24 cellular contexts compared by ENCODE assay signal in genomic region chr16:81710596-81710995, GRCh38.
DNase-seq lines count a peak whose midpoint lies in the region; ATAC-seq and TF ChIP-seq lines count a peak whose summit lies in the region.
"Had no signal": no experiment of that assay in that cellular context is flagged by ENCODE, and none has a peak within 500 bp of the region (broad histone marks: within the 10 kb centered on the region; RNA-seq: fewer than 3 reads in every experiment).

No MANE protein-coding gene starts in this region.

- H2AFZ ChIP-seq in GM23338 = no peak overlapping the region
- H2AFZ ChIP-seq in OCI-LY1 (ENCODE audit: low read length) = no peak overlapping the region
- H2AFZ ChIP-seq in SK-N-SH (ENCODE audit: low read depth) = no peak overlapping the region

- DNase-seq in GM23338 (ENCODE audit: low spot score) = peak; percentile 53
- DNase-seq in glutamatergic neuron = no peak
- DNase-seq in activated CD4-positive, alpha-beta T cell treated with anti-CD3 and anti-CD28 coated beads, Interleukin-2, amount 50 U/mL, for 4 hours = no peak
- DNase-seq in COLO829 (ENCODE audit: low spot score) = no peak
- DNase-seq in SK-N-SH = no peak
- DNase-seq: activated B cell treated with CpG ODN at 0.5 μM for 24 hours; activated CD4-positive, alpha-beta memory T cell treated with anti-CD3 and anti-CD28 coated beads, Interleukin-2, amount 10 ng/mL, durations not matched to agents 7 days and 5 days; activated gamma-delta T cell; activated T-cell treated with anti-CD3 and anti-CD28 coated beads for 4 hours; CD8-positive, alpha-beta T cell; colonic mucosa; DMS53; left cardiac atrium; NCI-H1092; NCI-H2029 treated with DMSO at 0.1 percent for 48 hours; NCI-H446; T-helper 9 cell had no signal

- H3K27ac ChIP-seq in GM23338 (ENCODE audit: low read depth) = peak overlapping the region; percentile 45; the same call in 1 of the 2 replicates
- peak overlapping the region; percentile 93 for H3K27ac ChIP-seq in OCI-LY1 (ENCODE audit: low read depth, low read length, poor library complexity, severe bottlenecking)
- H3K27ac ChIP-seq in skin epidermis = peak overlapping the region in 15 of 21 experiments; percentile 3 to 77 (median 49)
- H3K27ac ChIP-seq in SK-N-SH (ENCODE audit: low read depth in 2 of 2, low read length in 1 of 2) = no peak overlapping the region
- H3K27ac ChIP-seq: suprapubic skin had no signal

- peak overlapping the region; percentile 37; the same call in 1 of the 2 replicates for H3K9ac ChIP-seq in OCI-LY1 (ENCODE audit: low read length)
- no peak overlapping the region for H3K9ac ChIP-seq in SK-N-SH

- H3K36me3 ChIP-seq in GM23338 (ENCODE audit: insufficient read depth) = no peaks in the 10 kb centered on the region
- peaks cover 30% of the 10 kb centered on the region; the same call in 1 of the 2 replicates for H3K36me3 ChIP-seq in OCI-LY1 (ENCODE audit: insufficient read depth, low read length)
- peaks cover 0 to 13% of the 10 kb centered on the region in 2 experiments for H3K36me3 ChIP-seq in SK-N-SH (replicated peaks in 1 of 2; ENCODE audit: control insufficient read depth in 1 of 2, insufficient read depth in 2 of 2, low read length in 1 of 2)
- H3K36me3 ChIP-seq: colonic mucosa had no signal

- POLR2A ChIA-PET in SK-N-SH (lab: Yijun Ruan, JAX) = no interaction called here

- H3K9me3 ChIP-seq in OCI-LY1 (ENCODE audit: low read length) (no peaks in the 10 kb centered on the region), SK-N-SH (no peaks in the 10 kb centered on the region)
- H3K9me3 ChIP-seq: colonic mucosa, suprapubic skin had no signal

- H3K4me1 Mint-ChIP-seq in GM23338 (peaks cover 44% of the 10 kb centered on the region), glutamatergic neuron (ENCODE audit: low read depth, unreplicated experiment) (peaks cover 22% of the 10 kb centered on the region)

- TF ChIP-seq CTCF in GM23338 (conservative IDR thresholded peaks at IDR 0.05; ENCODE audit: low read depth in 2 of 2) = no peak
- no peak for TF ChIP-seq CTCF in OCI-LY1 (IDR thresholded peaks at IDR 0.05; ENCODE audit: low read length)
- TF ChIP-seq CTCF in glutamatergic neuron (IDR thresholded peaks at IDR 0.05; ENCODE audit: partially characterized antibody, unreplicated experiment) = no peak
- TF ChIP-seq CTCF in SK-N-SH (IDR thresholded peaks at IDR 0.05) = no peak

- peaks cover 29% of the 10 kb centered on the region for H3K4me1 ChIP-seq in GM23338 (ENCODE audit: insufficient read depth)
- peaks cover 44% of the 10 kb centered on the region for H3K4me1 ChIP-seq in OCI-LY1 (ENCODE audit: insufficient read depth, low read length, severe bottlenecking)
- peaks cover 0 to 18% of the 10 kb centered on the region in 2 experiments; a peak in 3 of 4 replicates for H3K4me1 ChIP-seq in SK-N-SH (ENCODE audit: control insufficient read depth in 1 of 2, insufficient read depth in 2 of 2, low read depth in 1 of 2, low read length in 1 of 2)

- no peaks in the 10 kb centered on the region for H3K9me3 Mint-ChIP-seq in GM23338
- peaks cover 14% of the 10 kb centered on the region for H3K9me3 Mint-ChIP-seq in glutamatergic neuron (ENCODE audit: unreplicated experiment)
- H3K9me3 Mint-ChIP-seq: activated B cell treated with CpG ODN at 0.5 μM for 24 hours; activated CD4-positive, alpha-beta memory T cell treated with anti-CD3 and anti-CD28 coated beads, Interleukin-2, amount 10 ng/mL, durations not matched to agents 7 days and 5 days; CD8-positive, alpha-beta T cell; mesothelial cell of epicardium; nephron had no signal

- WGBS in SK-N-SH (ENCODE audit: low lambda C conversion rate) = 87% methylated on average over 12 of the region's 12 CpGs

- H3K27me3 ChIP-seq in GM23338 (ENCODE audit: insufficient read depth) = no peaks in the 10 kb centered on the region
- H3K27me3 ChIP-seq in OCI-LY1 (ENCODE audit: insufficient read depth, low read length) = no peaks in the 10 kb centered on the region
- H3K27me3 ChIP-seq in SK-N-SH (ENCODE audit: insufficient read depth) = no peaks in the 10 kb centered on the region
- H3K27me3 ChIP-seq: colonic mucosa, suprapubic skin had no signal

- no peaks in the 10 kb centered on the region for H3K9me2 ChIP-seq in GM23338 (ENCODE audit: insufficient read depth)
- H3K9me2 ChIP-seq in OCI-LY1 (ENCODE audit: low read depth, low read length) = no peaks in the 10 kb centered on the region
- no peaks in the 10 kb centered on the region for H3K9me2 ChIP-seq in SK-N-SH

- no peak for TF ChIP-seq RAD21 in SK-N-SH (IDR thresholded peaks at IDR 0.05; ENCODE audit: low read length)

- no peak for TF ChIP-seq EP300 in SK-N-SH (IDR thresholded peaks at IDR 0.05; ENCODE audit: borderline replicate concordance in 1 of 2, low read depth in 1 of 2, low read length in 1 of 2)

- CTCF ChIA-PET in SK-N-SH (lab: Yijun Ruan, JAX) = interaction anchor here (1.6 kb wide), 1 partner anchor 19 kb away, joined by 4 read pairs; no protein-coding TSS in a partner anchor

- H3F3A ChIP-seq in GM23338 (replicated peaks; ENCODE audit: low read depth) = peaks cover 9% of the 10 kb centered on the region; the same call in 1 of the 2 replicates
- H3F3A ChIP-seq in OCI-LY1 (ENCODE audit: insufficient read depth, low read length) = no peaks in the 10 kb centered on the region; the same call in 1 of the 2 replicates
- peaks cover 5% of the 10 kb centered on the region for H3F3A ChIP-seq in SK-N-SH (replicated peaks; ENCODE audit: insufficient read depth)

- H3K27ac Mint-ChIP-seq in GM23338 = peak overlapping the region; percentile 84; the same call in 1 of the 2 replicates
- peak overlapping the region; percentile 48 for H3K27ac Mint-ChIP-seq in glutamatergic neuron (ENCODE audit: unreplicated experiment)
- H3K27ac Mint-ChIP-seq: activated B cell treated with CpG ODN at 0.5 μM for 24 hours; CD8-positive, alpha-beta T cell; mesothelial cell of epicardium had no signal

- H3K4me2 ChIP-seq in GM23338 (peak overlapping the region; percentile 38; the same call in 1 of the 2 replicates), OCI-LY1 (ENCODE audit: low read length) (peak overlapping the region; percentile 10; the same call in 1 of the 2 replicates), SK-N-SH (no peak overlapping the region)

- H3K36me3 Mint-ChIP-seq in GM23338 (ENCODE audit: low read depth) (peaks cover 21% of the 10 kb centered on the region), glutamatergic neuron (ENCODE audit: unreplicated experiment) (peaks cover 6% of the 10 kb centered on the region)

- H3K79me2 ChIP-seq in GM23338 (replicated peaks; ENCODE audit: insufficient read depth) (no peaks in the 10 kb centered on the region), OCI-LY1 (ENCODE audit: insufficient read depth, low read length) (no peaks in the 10 kb centered on the region), SK-N-SH (ENCODE audit: insufficient read depth) (no peaks in the 10 kb centered on the region)

- H3K27me3 Mint-ChIP-seq in GM23338 (ENCODE audit: insufficient read depth, low read depth, poor library complexity) (peaks cover 29% of the 10 kb centered on the region), glutamatergic neuron (ENCODE audit: unreplicated experiment) (peaks cover 2% of the 10 kb centered on the region)
- H3K27me3 Mint-ChIP-seq: activated B cell treated with CpG ODN at 0.5 μM for 24 hours; activated CD4-positive, alpha-beta memory T cell treated with anti-CD3 and anti-CD28 coated beads, Interleukin-2, amount 10 ng/mL, durations not matched to agents 7 days and 5 days had no signal

- no peak overlapping the region for H3K4me3 Mint-ChIP-seq in GM23338
- H3K4me3 Mint-ChIP-seq in glutamatergic neuron (ENCODE audit: unreplicated experiment) = peak overlapping the region; percentile 49
- H3K4me3 Mint-ChIP-seq: activated B cell treated with CpG ODN at 0.5 μM for 24 hours; activated CD4-positive, alpha-beta memory T cell treated with anti-CD3 and anti-CD28 coated beads, Interleukin-2, amount 10 ng/mL, durations not matched to agents 7 days and 5 days; CD8-positive, alpha-beta T cell; mesothelial cell of epicardium; nephron had no signal

- no peaks in the 10 kb centered on the region for H4K20me1 ChIP-seq in GM23338 (replicated peaks; ENCODE audit: insufficient read depth)
- no peaks in the 10 kb centered on the region for H4K20me1 ChIP-seq in OCI-LY1 (ENCODE audit: insufficient read depth, low read length)
- H4K20me1 ChIP-seq in SK-N-SH (ENCODE audit: insufficient read depth) = no peaks in the 10 kb centered on the region

- peak; percentile 37 for ATAC-seq in GM23338
- ATAC-seq: CD8-positive, alpha-beta T cell; left cardiac atrium; sciatic nerve; SK-N-SH treated with all-trans-retinoic acid at 6 μM for 48 hours had no signal

- H3K4me3 ChIP-seq in GM23338 (no peak overlapping the region), OCI-LY1 (ENCODE audit: low read depth, low read length, poor library complexity, severe bottlenecking) (no peak overlapping the region), skin epidermis (no peak overlapping the region), SK-N-SH (ENCODE audit: low read depth in 2 of 2, low read length in 1 of 2) (no peak overlapping the region; a peak in 1 of 4 replicates)
- H3K4me3 ChIP-seq: colonic mucosa, suprapubic skin had no signal

TF ChIP-seq in GM23338, 12 proteins besides CTCF, POLR2A, EP300 and RAD21 (continues in another document):
- TF ChIP-seq ETS1 (IDR thresholded peaks at IDR 0.05) = no peak
- TF ChIP-seq POLR2AphosphoS5 (IDR thresholded peaks at IDR 0.05; ENCODE audit: low read depth) = no peak
- no peak for TF ChIP-seq EZH2 (IDR thresholded peaks at IDR 0.05; ENCODE audit: low read depth, unreplicated experiment)

TF ChIP-seq in SK-N-SH, 30 proteins besides CTCF, POLR2A, EP300 and RAD21:
- TF ChIP-seq TEAD4 (IDR thresholded peaks at IDR 0.05; ENCODE audit: borderline replicate concordance, insufficient read depth) = no peak
- no peak for TF ChIP-seq PBX3 (IDR thresholded peaks at IDR 0.05)
- TF ChIP-seq MXI1 (IDR thresholded peaks at IDR 0.05; ENCODE audit: low read depth, low read length) = no peak
- TF ChIP-seq TAF1 (IDR thresholded peaks at IDR 0.05; ENCODE audit: borderline replicate concordance, low read depth, low read length) = no peak
- TF ChIP-seq ELF1 (IDR thresholded peaks at IDR 0.05) = no peak

Comparison
In these comparisons a context has a peak if more than half of its experiments do, and no peak if none do; other contexts are left out.
1. H3K27ac ChIP-seq: peak in GM23338 (single experiment), OCI-LY1 (single experiment) and skin epidermis (15 of 21); none in SK-N-SH (0 of 2).